Comparison of ENCODE assay signal across 33 cellular contexts in the genomic region with DNA sequence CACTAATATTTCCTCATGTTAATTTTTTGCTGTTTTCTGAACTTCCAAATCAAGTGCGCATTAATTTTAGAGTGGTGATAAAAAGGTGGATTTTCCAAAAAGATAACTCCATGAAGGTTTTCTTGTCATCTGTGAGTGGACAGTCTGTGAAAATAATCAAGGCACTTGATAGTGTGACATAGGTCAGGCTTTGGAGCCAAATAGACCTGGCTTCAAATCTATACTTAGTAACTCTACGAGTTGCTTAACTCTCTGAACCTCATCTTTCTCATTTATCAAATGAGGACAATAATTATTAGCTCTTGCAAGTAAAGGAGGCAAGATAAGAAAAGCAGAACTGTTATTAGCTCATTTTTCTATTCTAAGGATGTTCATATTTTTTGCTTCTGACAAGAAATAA. TPM values are rescaled to one million over a fixed set of nuclear protein-coding genes. Genes with fewer than 3 reads are reported as not detected.
DNase-seq lines count a peak whose midpoint lies in the region; ATAC-seq and TF ChIP-seq lines count a peak whose summit lies in the region.
"Had no signal": no experiment of that assay in that cellular context is flagged by ENCODE, and none has a peak within 500 bp of the region (broad histone marks: within the 10 kb centered on the region; RNA-seq: fewer than 3 reads in every experiment).

No MANE protein-coding gene starts in this region.

- H3K9me3 ChIP-seq in right atrium auricular region (no peaks in the 10 kb centered on the region), psoas muscle (no peaks in the 10 kb centered on the region), gastrocnemius medialis (no peaks in the 10 kb centered on the region)
- H3K9me3 ChIP-seq: A549; BE2C; BLaER1; BLaER1 treated with 17β-estradiol and CSF1 and Interleukin-3, amounts not matched to agents 10 nM and 100 nM; Caco-2 had no signal

- H3K27ac ChIP-seq in right atrium auricular region (no peak overlapping the region), psoas muscle (no peak overlapping the region), gastrocnemius medialis (peak overlapping the region in 3 of 4 donors; percentile 34 to 41 (median 35)), substantia nigra (ENCODE audit: low read depth, low read length, poor library complexity, severe bottlenecking) (no peak overlapping the region)
- H3K27ac ChIP-seq: 22Rv1; A549; BLaER1; BLaER1 treated with 17β-estradiol and CSF1 and Interleukin-3, amounts not matched to agents 10 nM and 100 nM; C4-2B had no signal

- intact Hi-C loops in Right ventricle myocardium superior (cut with DNase I), result no loop called here
- intact Hi-C loops in left ventricle myocardium superior (cut with micrococcal nuclease), result loop anchor here (5.0 kb wide), 1 partner anchor 280 kb away; no protein-coding TSS in a partner anchor
- intact Hi-C loops in left cardiac atrium (cut with DNase I), result no loop called here
- intact Hi-C loops in psoas muscle (cut with DNase I), result no loop called here
- intact Hi-C loops in gastrocnemius medialis (cut with DNase I; ENCODE audit: low total_unique reads), result no loop called here

- H3K4me3 ChIP-seq in right atrium auricular region (no peak overlapping the region), psoas muscle (no peak overlapping the region), gastrocnemius medialis (no peak overlapping the region)
- H3K4me3 ChIP-seq: A549; BLaER1; BLaER1 treated with 17β-estradiol and CSF1 and Interleukin-3, amounts not matched to agents 10 nM and 100 nM had no signal

- 54 to 59% (median 56%) methylated on average over 2 of the region's 2 CpGs for WGBS in psoas muscle, 3 donors

- peaks cover 0 to 4% of the 10 kb centered on the region in 2 donors for H3K4me1 ChIP-seq in right atrium auricular region
- peaks cover 29% of the 10 kb centered on the region for H3K4me1 ChIP-seq in psoas muscle
- peaks cover 27 to 30% of the 10 kb centered on the region in 2 donors for H3K4me1 ChIP-seq in gastrocnemius medialis
- H3K4me1 ChIP-seq: A549; BE2C; BLaER1; BLaER1 treated with 17β-estradiol and CSF1 and Interleukin-3, amounts not matched to agents 10 nM and 100 nM; Caco-2 had no signal

- DNase-seq in Right ventricle myocardium superior (no peak), right atrium auricular region (ENCODE audit: low spot score) (no peak), left ventricle myocardium superior (no peak), left cardiac atrium (no peak), psoas muscle (no peak), gastrocnemius medialis (no peak), substantia nigra (lab: John Stamatoyannopoulos, UW) (no peak)
- DNase-seq: 8988T; ACHN; AML-193; BE2C; C1 segment of cervical spinal cord; Caco-2; Calu3; CD4-positive, alpha-beta memory T cell; CD4-positive, alpha-beta T cell; CD4-positive, CD25-positive, alpha-beta regulatory T cell; CD8-positive, alpha-beta memory T cell; CD8-positive, alpha-beta T cell; COR-L47; DMS 273 treated with DMSO at 0.1 percent for 48 hours; DMS153; DMS79; DMS79 treated with DMSO at 0.1 percent for 48 hours; DND-41; EL had no signal

- no peak for TF ChIP-seq POLR2A in gastrocnemius medialis (IDR thresholded peaks at IDR 0.05)

- TF ChIP-seq CTCF in right atrium auricular region (IDR thresholded peaks at IDR 0.05) (no peak), psoas muscle (IDR thresholded peaks at IDR 0.05) (no peak), gastrocnemius medialis (IDR thresholded peaks at IDR 0.05 in 4 of 5, conservative IDR thresholded peaks at IDR 0.05 in 1 of 5) (no peak)

- ATAC-seq in Right ventricle myocardium superior (ENCODE audit: poor library complexity), result peak; percentile 79
- ATAC-seq in left ventricle myocardium superior, result peak; percentile 79
- no peak for ATAC-seq in left cardiac atrium
- ATAC-seq in psoas muscle, result peak in 3 of 4 donors; percentile 42 to 70 (median 69)
- ATAC-seq in gastrocnemius medialis, result peak; percentile 50 to 67
- no peak for ATAC-seq in HG03045 (IDR thresholded peaks at IDR 0.05; ENCODE audit: unreplicated experiment)
- ATAC-seq: A549; CD8-positive, alpha-beta T cell had no signal

- H3K36me3 ChIP-seq in right atrium auricular region (no peaks in the 10 kb centered on the region), psoas muscle (ENCODE audit: insufficient read depth in 1 of 2, low read depth in 1 of 2) (no peaks in the 10 kb centered on the region), gastrocnemius medialis (no peaks in the 10 kb centered on the region)
- H3K36me3 ChIP-seq: BE2C; BLaER1; BLaER1 treated with 17β-estradiol and CSF1 and Interleukin-3, amounts not matched to agents 10 nM and 100 nM had no signal

- in situ Hi-C loops in gastrocnemius medialis (cut with MboI; ENCODE audit: low sequenced_read_pairs in 4 of 4), result loop anchor here in 1 of 4 donors (25.0 kb wide), 1 partner anchor 465 kb away; no protein-coding TSS in a partner anchor

- no peaks in the 10 kb centered on the region for H3K27me3 ChIP-seq in right atrium auricular region
- H3K27me3 ChIP-seq in psoas muscle (ENCODE audit: insufficient read depth in 3 of 3, low read length in 2 of 3), result no peaks in the 10 kb centered on the region
- H3K27me3 ChIP-seq in gastrocnemius medialis, result no peaks in the 10 kb centered on the region
- H3K27me3 ChIP-seq: BE2C; BLaER1; BLaER1 treated with 17β-estradiol and CSF1 and Interleukin-3, amounts not matched to agents 10 nM and 100 nM had no signal

RNA-seq across cellular contexts. Expression of a gene that starts 24.7 kb away (rescaled TPM):
- 14.3 TPM for total RNA-seq in Right ventricle myocardium superior
- total RNA-seq in right atrium auricular region, result 10 to 100 TPM; 16.1 to 17.5 TPM
- 20.0 TPM for total RNA-seq in left ventricle myocardium superior
- 10 to 100 TPM; 15.7 to 16.7 TPM for total RNA-seq in left cardiac atrium
- total RNA-seq in psoas muscle, result 10 to 100 TPM; 17.8 to 84.1 (median 29.3) TPM
- polyA plus RNA-seq in psoas muscle, result 10 to 100 TPM in 2 of 3 donors, 1 to 10 TPM in 1; 5.9 to 50.3 (median 11.0) TPM
- 10 to 100 TPM; 15.9 to 36.8 (median 28.7) TPM for total RNA-seq in gastrocnemius medialis
- total RNA-seq: CD4-positive, CD25-positive, alpha-beta regulatory T cell; CD8-positive, alpha-beta T cell had no signal
- polyA plus RNA-seq: CD14-positive monocyte; CD4-positive, alpha-beta memory T cell; CD4-positive, CD25-positive, alpha-beta regulatory T cell; CD8-positive, alpha-beta memory T cell had no signal

Comparison
In these comparisons a context has a peak if more than half of its experiments do, and no peak if none do; other contexts are left out.
1. ATAC-seq: peak in Right ventricle myocardium superior (single experiment), left ventricle myocardium superior (single experiment), psoas muscle (3 of 4) and gastrocnemius medialis (2 of 2); none in left cardiac atrium (0 of 2) and HG03045 (single experiment).
2. H3K27ac ChIP-seq: peak in gastrocnemius medialis (3 of 4); none in right atrium auricular region (0 of 2), psoas muscle (single experiment) and substantia nigra (single experiment).